1 cellular context compared by ENCODE assay signal in the genomic region with DNA sequence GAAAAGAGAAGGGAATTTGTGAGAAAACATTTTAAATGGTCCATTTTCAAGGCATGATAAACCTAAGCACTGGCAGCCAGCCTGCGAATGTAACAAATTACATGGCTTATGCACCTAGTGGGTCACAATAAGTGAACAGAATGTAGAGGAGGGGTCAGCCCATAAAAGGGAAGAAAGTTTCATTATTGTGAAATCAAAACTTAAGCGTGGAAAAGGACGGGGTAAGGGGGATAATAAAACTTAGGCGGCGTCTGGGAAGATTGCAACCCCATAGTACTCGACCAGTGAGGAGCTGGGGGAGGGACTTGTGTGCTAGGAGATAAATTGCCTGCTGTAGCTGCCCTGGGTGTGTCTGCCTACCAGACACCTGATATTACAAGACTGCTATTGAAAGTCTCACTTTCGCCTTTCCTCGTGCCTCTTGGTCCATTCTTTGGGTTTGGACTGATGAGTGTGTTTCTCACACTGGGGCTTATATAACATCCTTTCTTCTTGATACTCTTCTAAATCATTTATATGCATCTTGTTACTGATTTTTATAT.
TF ChIP-seq lines count a peak whose summit lies in the region.

No MANE protein-coding gene starts in this region.

TF ChIP-seq in WTC11, 78 proteins besides CTCF, POLR2A, EP300 and RAD21 (continued from another document):
- TF ChIP-seq NR3C1 (CRISPR knock-in tag; conservative IDR thresholded peaks at IDR 0.05; ENCODE audit: low read depth) (no peak), ZNF416 (CRISPR knock-in tag; IDR thresholded peaks at IDR 0.05) (no peak)
